19 cellular contexts compared by ENCODE assay signal in genomic region chr16:1654505-1655268, GRCh38.
"Had no signal": no experiment of that assay in that cellular context is flagged by ENCODE, and none has a peak within 500 bp of the region (broad histone marks: within the 10 kb centered on the region; RNA-seq: fewer than 3 reads in every experiment).

No MANE protein-coding gene starts in this region.

- H3K27me3 ChIP-seq: ascending aorta, dorsolateral prefrontal cortex, right lobe of liver, spleen, upper lobe of right lung had no signal

- H3K27ac ChIP-seq: ascending aorta, right lobe of liver, spleen, thoracic aorta, upper lobe of right lung had no signal

- H3K27me3 Mint-ChIP-seq: activated T-helper 17 cell treated with anti-CD3 and anti-CD28 coated beads, Interleukin-2, amount 50 U/mL, for 72 hours; stimulated activated naive CD8-positive, alpha-beta T cell treated with anti-CD3 and anti-CD28 coated beads, Interleukin-15, amount 100 ng/mL, for 72 hours had no signal

- H3K4me1 ChIP-seq: ascending aorta, right lobe of liver, upper lobe of right lung had no signal

- H3K4me3 Mint-ChIP-seq: activated T-helper 17 cell treated with anti-CD3 and anti-CD28 coated beads, Interleukin-2, amount 50 U/mL, for 72 hours; endodermal cell; natural killer cell; stimulated activated naive CD8-positive, alpha-beta T cell treated with anti-CD3 and anti-CD28 coated beads, Interleukin-15, amount 100 ng/mL, for 72 hours had no signal

- H3K27ac Mint-ChIP-seq: activated T-helper 17 cell treated with anti-CD3 and anti-CD28 coated beads, Interleukin-2, amount 50 U/mL, for 72 hours; endodermal cell; stimulated activated naive CD8-positive, alpha-beta T cell treated with anti-CD3 and anti-CD28 coated beads, Interleukin-15, amount 100 ng/mL, for 72 hours had no signal

- H3K9me3 Mint-ChIP-seq: activated T-helper 17 cell treated with anti-CD3 and anti-CD28 coated beads, Interleukin-2, amount 50 U/mL, for 72 hours; endodermal cell; natural killer cell; stimulated activated naive CD8-positive, alpha-beta T cell treated with anti-CD3 and anti-CD28 coated beads, Interleukin-15, amount 100 ng/mL, for 72 hours had no signal

- H3K9me3 ChIP-seq: ascending aorta, right lobe of liver, spleen, thoracic aorta, upper lobe of right lung had no signal

- H3K4me1 Mint-ChIP-seq: endodermal cell; stimulated activated naive CD8-positive, alpha-beta T cell treated with anti-CD3 and anti-CD28 coated beads, Interleukin-15, amount 100 ng/mL, for 72 hours had no signal

- ATAC-seq: activated T-helper 17 cell treated with anti-CD3 and anti-CD28 coated beads, Interleukin-2, amount 50 U/mL, for 72 hours; natural killer cell; stimulated activated naive CD8-positive, alpha-beta T cell treated with anti-CD3 and anti-CD28 coated beads, Interleukin-15, amount 100 ng/mL, for 72 hours; upper lobe of right lung had no signal

- DNase-seq: activated CD4-positive, alpha-beta T cell treated with anti-CD3 and anti-CD28 coated beads, Interleukin-2, amount 50 U/mL, for 4 hours; activated CD4-positive, CD25-positive, alpha-beta regulatory T cell treated with anti-CD3 and anti-CD28 coated beads, Interleukin-2, amount 50 U/mL, for 72 hours; activated naive CD4-positive, alpha-beta T cell treated with Interleukin-2 at 50 U/mL for 16 hours; endodermal cell; erythroblast; foreskin fibroblast; head of caudate nucleus; kidney glomerular epithelial cell; mesenchymal stem cell; natural killer cell; nucleus accumbens; right lobe of liver; spleen; stimulated activated naive CD8-positive, alpha-beta T cell treated with anti-CD3 and anti-CD28 coated beads, Interleukin-15, amount 100 ng/mL, for 72 hours; upper lobe of right lung had no signal

- H3K4me3 ChIP-seq: ascending aorta, dorsolateral prefrontal cortex, right lobe of liver, spleen, thoracic aorta, upper lobe of right lung had no signal
